Comparison of ENCODE assay signal across 1 cellular context in genomic region chr10:92690211-92691041, GRCh38.
TF ChIP-seq lines count a peak whose summit lies in the region.

No MANE protein-coding gene starts in this region.

TF ChIP-seq in K562, 482 proteins besides CTCF, POLR2A, EP300 and RAD21 (continued from another document and continues in another):
- TF ChIP-seq CUX1 (CRISPR knock-in tag; IDR thresholded peaks at IDR 0.05) (no peak), ARHGAP35 (IDR thresholded peaks at IDR 0.05; ENCODE audit: partially characterized antibody) (no peak), ZBTB40 (IDR thresholded peaks at IDR 0.05) (no peak), ZBTB40 (CRISPR knock-in tag; IDR thresholded peaks at IDR 0.05) (no peak), CCNT2 (IDR thresholded peaks at IDR 0.05; ENCODE audit: borderline replicate concordance, extremely low read depth, insufficient read length, low read depth, low read length) (peak; percentile 80), ZNF318 (IDR thresholded peaks at IDR 0.05; ENCODE audit: borderline replicate concordance in 1 of 2, low read depth in 1 of 2) (no peak), MNT (conservative IDR thresholded peaks at IDR 0.05) (peak in 1 of 2 experiments; percentile 39; a peak in 2 of 4 replicates), BHLHE40 (IDR thresholded peaks at IDR 0.05; ENCODE audit: low read length) (peak; percentile 71), ETV5 (CRISPR knock-in tag; IDR thresholded peaks at IDR 0.05; ENCODE audit: low read depth) (peak; percentile 62), ZNF12 (CRISPR knock-in tag; IDR thresholded peaks at IDR 0.05) (no peak), ESRRB (CRISPR knock-in tag; IDR thresholded peaks at IDR 0.05; ENCODE audit: borderline replicate concordance) (no peak), ZKSCAN1 (IDR thresholded peaks at IDR 0.05; ENCODE audit: low read depth, low read length) (no peak), HES1 (IDR thresholded peaks at IDR 0.05; ENCODE audit: low read depth) (peak; percentile 71), NRF1 (conservative IDR thresholded peaks at IDR 0.05 in 1 of 2, IDR thresholded peaks at IDR 0.05 in 1 of 2) (no peak), RBBP5 (IDR thresholded peaks at IDR 0.05; ENCODE audit: borderline replicate concordance, insufficient read depth, low read length, poor library complexity, severe bottlenecking) (peak; percentile 51), JUN (IDR thresholded peaks at IDR 0.05; ENCODE audit: borderline replicate concordance, low read depth, low read length) (0 out of 2 replicates have a peak, but pooled peaks have one; percentile 17), JUN (CRISPR knock-in tag; IDR thresholded peaks at IDR 0.05; ENCODE audit: borderline replicate concordance) (no peak), U2AF1 (optimal IDR thresholded peaks at IDR 0.05; ENCODE audit: low read depth, low read length) (peak; percentile 58), CSDE1 (IDR thresholded peaks at IDR 0.05) (no peak), DPF2 (IDR thresholded peaks at IDR 0.05) (no peak), ZNF24 (IDR thresholded peaks at IDR 0.05) (no peak), ZBTB2 (IDR thresholded peaks at IDR 0.05) (no peak)
